Comparison of ENCODE assay signal across 10 cellular contexts in genomic region chr9:86287013-86287412, GRCh38. TPM values are rescaled to one million over a fixed set of nuclear protein-coding genes. Genes with fewer than 3 reads are reported as not detected.
DNase-seq lines count a peak whose midpoint lies in the region; ATAC-seq and TF ChIP-seq lines count a peak whose summit lies in the region.
"Had no signal": no experiment of that assay in that cellular context is flagged by ENCODE, and none has a peak within 500 bp of the region (broad histone marks: within the 10 kb centered on the region; RNA-seq: fewer than 3 reads in every experiment).

No MANE protein-coding gene starts in this region.

- ATAC-seq in activated naive CD4-positive, alpha-beta T cell treated with anti-CD3 and anti-CD28 coated beads, Interleukin-2, amount 50 U/mL, for 72 hours: no peak
- no peak for ATAC-seq in HG03045 (IDR thresholded peaks at IDR 0.05; ENCODE audit: unreplicated experiment)

- no peaks in the 10 kb centered on the region for H3K9me3 ChIP-seq in SK-N-MC (ENCODE audit: low read depth, low read length)

- no peaks in the 10 kb centered on the region for H3K36me3 Mint-ChIP-seq in activated naive CD4-positive, alpha-beta T cell treated with anti-CD3 and anti-CD28 coated beads, Interleukin-2, amount 50 U/mL, for 72 hours

- H3K27ac Mint-ChIP-seq in activated naive CD4-positive, alpha-beta T cell treated with anti-CD3 and anti-CD28 coated beads, Interleukin-2, amount 50 U/mL, for 72 hours: peak overlapping the region in 1 of 2 donors; percentile 45
- H3K27ac Mint-ChIP-seq: activated naive CD8-positive, alpha-beta T cell treated with anti-CD3 and anti-CD28 coated beads, Interleukin-2, amount 10 ng/mL, durations not matched to agents 7 days and 5 days had no signal

- no peak overlapping the region for H3K4me3 ChIP-seq in SK-N-MC
- H3K4me3 ChIP-seq: skin epidermis had no signal

- DNase-seq in COR-L47 (lab: John Stamatoyannopoulos, UW) (peak; percentile 8), HEK293T (ENCODE audit: extremely low spot score) (peak; percentile 50), SK-N-MC (ENCODE audit: low read depth, low spot score) (no peak), iPS-NIHi11 (ENCODE audit: low spot score) (peak; percentile 29), NCI-H146 treated with DMSO at 0.1 percent for 48 hours (lab: John Stamatoyannopoulos, UW; ENCODE audit: unreplicated experiment) (no peak)
- no peak for DNase-seq in activated effector memory CD4-positive, alpha-beta T cell treated with Interleukin-2 at 50 U/mL for 16 hours
- DNase-seq in activated naive CD4-positive, alpha-beta T cell treated with anti-CD3 and anti-CD28 coated beads, Interleukin-2, amount 50 U/mL, for 72 hours (ENCODE audit: low spot score in 2 of 2): no peak
- DNase-seq: activated naive CD8-positive, alpha-beta T cell treated with anti-CD3 and anti-CD28 coated beads, Interleukin-2, amount 10 ng/mL, durations not matched to agents 7 days and 5 days had no signal

- no peaks in the 10 kb centered on the region for H3K36me3 ChIP-seq in SK-N-MC (ENCODE audit: insufficient read depth, low read length)

- CTCF ChIA-PET in HEK293T (lab: Yijun Ruan, JAX): no interaction called here

- no peak overlapping the region for H3K9ac ChIP-seq in SK-N-MC (ENCODE audit: insufficient read length)

- 0 out of 2 replicates have a peak overlapping the region, but pooled peaks have one; percentile 43 for H3K27ac ChIP-seq in SK-N-MC
- H3K27ac ChIP-seq: skin epidermis had no signal

- POLR2A ChIA-PET in HEK293T (lab: Yijun Ruan, JAX): no interaction called here

- H3K9me3 Mint-ChIP-seq in activated naive CD4-positive, alpha-beta T cell treated with anti-CD3 and anti-CD28 coated beads, Interleukin-2, amount 50 U/mL, for 72 hours: no peaks in the 10 kb centered on the region
- H3K9me3 Mint-ChIP-seq: activated naive CD8-positive, alpha-beta T cell treated with anti-CD3 and anti-CD28 coated beads, Interleukin-2, amount 10 ng/mL, durations not matched to agents 7 days and 5 days had no signal

TF ChIP-seq in HEK293T, 16 proteins besides CTCF, POLR2A, EP300 and RAD21:
- TF ChIP-seq SP1 (IDR thresholded peaks at IDR 0.05): no peak
- TF ChIP-seq FOXM1 (IDR thresholded peaks at IDR 0.05; ENCODE audit: borderline replicate concordance): no peak
- no peak for TF ChIP-seq NFRKB (IDR thresholded peaks at IDR 0.05)
- TF ChIP-seq FOXK2 (IDR thresholded peaks at IDR 0.05): no peak
- TF ChIP-seq L3MBTL2 (conservative IDR thresholded peaks at IDR 0.05): no peak
- TF ChIP-seq FOXA1 (IDR thresholded peaks at IDR 0.05): no peak
- no peak for TF ChIP-seq CTBP1 (IDR thresholded peaks at IDR 0.05; ENCODE audit: borderline replicate concordance)
- no peak for TF ChIP-seq HDGF (IDR thresholded peaks at IDR 0.05; ENCODE audit: borderline replicate concordance)
- no peak for TF ChIP-seq ARNT (IDR thresholded peaks at IDR 0.05)
- TF ChIP-seq LEF1 (IDR thresholded peaks at IDR 0.05; ENCODE audit: borderline replicate concordance): no peak
- no peak for TF ChIP-seq SUZ12 (IDR thresholded peaks at IDR 0.05)
- no peak for TF ChIP-seq PKNOX1 (IDR thresholded peaks at IDR 0.05)
- TF ChIP-seq ZNF384 (IDR thresholded peaks at IDR 0.05): no peak
- TF ChIP-seq ELF4 (IDR thresholded peaks at IDR 0.05): no peak

RNA-seq across cellular contexts. Expression of gene ISCA1, which starts 4.7 kb away (rescaled TPM):
- total RNA-seq in activated naive CD4-positive, alpha-beta T cell treated with anti-CD3 and anti-CD28 coated beads, Interleukin-2, amount 50 U/mL, for 72 hours: 10 to 100 TPM; 19.4 to 23.6 TPM

RNA-seq across cellular contexts. Expression of gene C9orf153, which starts 27.6 kb away (rescaled TPM):
- total RNA-seq in activated naive CD4-positive, alpha-beta T cell treated with anti-CD3 and anti-CD28 coated beads, Interleukin-2, amount 50 U/mL, for 72 hours: under 1 TPM; 0.39 to 0.59 TPM

Comparison
In these comparisons a context has a peak if more than half of its experiments do, and no peak if none do; other contexts are left out.
1. DNase-seq: peak in COR-L47 (single experiment), HEK293T (single experiment) and iPS-NIHi11 (single experiment); none in SK-N-MC (single experiment), activated effector memory CD4-positive, alpha-beta T cell treated with Interleukin-2 at 50 U/mL for 16 hours (single experiment), NCI-H146 treated with DMSO at 0.1 percent for 48 hours (single experiment) and activated naive CD4-positive, alpha-beta T cell treated with anti-CD3 and anti-CD28 coated beads, Interleukin-2, amount 50 U/mL, for 72 hours (0 of 2).